1 cellular context compared by ENCODE assay signal in the genomic region with DNA sequence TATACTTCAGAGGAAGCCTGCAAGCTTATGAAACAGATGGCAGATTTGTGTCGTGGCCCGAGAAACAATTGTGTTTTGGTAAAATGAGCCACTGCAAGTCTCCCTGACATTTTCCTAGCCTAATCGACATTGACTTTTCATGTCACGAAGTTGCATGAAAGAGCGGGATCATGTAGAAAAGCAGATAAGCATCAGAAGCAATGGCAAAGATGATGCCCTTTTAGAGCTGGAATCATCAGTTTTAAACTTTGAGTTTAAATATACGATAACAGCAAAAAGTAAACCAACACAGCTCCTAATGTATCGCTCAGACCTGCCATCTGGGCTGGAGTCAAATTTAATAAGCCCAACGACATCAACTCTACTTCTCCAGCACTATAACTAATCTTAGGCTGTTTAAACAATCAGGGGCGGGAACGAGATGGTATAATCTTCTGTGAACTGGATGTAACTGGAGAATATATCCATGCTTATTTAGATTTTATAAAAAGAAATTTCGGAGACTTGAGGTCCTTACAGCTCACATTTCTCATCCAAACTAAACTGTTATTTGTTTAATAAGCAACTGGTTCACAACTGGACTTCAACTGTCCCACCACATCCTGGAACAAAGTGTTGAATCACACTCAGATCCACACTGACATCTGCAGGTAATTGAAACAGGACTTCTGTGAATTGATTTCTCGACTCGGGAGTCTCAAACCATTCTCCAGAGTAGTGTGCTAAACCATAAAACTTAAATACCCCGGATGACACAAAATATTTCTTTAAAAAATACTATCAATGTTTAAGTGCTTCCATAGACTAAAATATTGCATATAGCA.
TF ChIP-seq lines count a peak whose summit lies in the region.

No MANE protein-coding gene starts in this region.

TF ChIP-seq in H1, 55 proteins besides CTCF, POLR2A, EP300 and RAD21:
- TF ChIP-seq TAF7 (optimal IDR thresholded peaks at IDR 0.05; ENCODE audit: borderline replicate concordance, low read depth, low read length) (no peak), JUN (IDR thresholded peaks at IDR 0.05; ENCODE audit: low read depth, low read length) (no peak), CEBPB (IDR thresholded peaks at IDR 0.05; ENCODE audit: low read depth, low read length) (no peak), CBX8 (IDR thresholded peaks at IDR 0.05; ENCODE audit: borderline replicate concordance, low read depth, low read length) (no peak), TCF12 (IDR thresholded peaks at IDR 0.05; ENCODE audit: low read depth, low read length) (no peak), SP2 (IDR thresholded peaks at IDR 0.05; ENCODE audit: low read length) (no peak), HDAC6 (IDR thresholded peaks at IDR 0.05; ENCODE audit: low read depth, low read length) (no peak), KDM5A (IDR thresholded peaks at IDR 0.05; ENCODE audit: low read length) (no peak), RBBP5 (IDR thresholded peaks at IDR 0.05; ENCODE audit: borderline replicate concordance, low read depth, low read length) (no peak), SIN3A (conservative IDR thresholded peaks at IDR 0.05 in 1 of 2, IDR thresholded peaks at IDR 0.05 in 1 of 2; ENCODE audit: low read depth in 1 of 2, low read length in 2 of 2) (no peak), CHD2 (IDR thresholded peaks at IDR 0.05; ENCODE audit: low read length) (no peak), ZNF274 (IDR thresholded peaks at IDR 0.05; ENCODE audit: borderline replicate concordance, extremely low read depth, low read length) (no peak), TBP (IDR thresholded peaks at IDR 0.05; ENCODE audit: low read depth, low read length) (no peak)
- TF ChIP-seq, protein P1, sequence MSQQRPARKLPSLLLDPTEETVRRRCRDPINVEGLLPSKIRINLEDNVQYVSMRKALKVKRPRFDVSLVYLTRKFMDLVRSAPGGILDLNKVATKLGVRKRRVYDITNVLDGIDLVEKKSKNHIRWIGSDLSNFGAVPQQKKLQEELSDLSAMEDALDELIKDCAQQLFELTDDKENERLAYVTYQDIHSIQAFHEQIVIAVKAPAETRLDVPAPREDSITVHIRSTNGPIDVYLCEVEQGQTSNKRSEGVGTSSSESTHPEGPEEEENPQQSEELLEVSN (IDR thresholded peaks at IDR 0.05): no peak
